Comparison of ENCODE assay signal across 1 cellular context in the genomic region with DNA sequence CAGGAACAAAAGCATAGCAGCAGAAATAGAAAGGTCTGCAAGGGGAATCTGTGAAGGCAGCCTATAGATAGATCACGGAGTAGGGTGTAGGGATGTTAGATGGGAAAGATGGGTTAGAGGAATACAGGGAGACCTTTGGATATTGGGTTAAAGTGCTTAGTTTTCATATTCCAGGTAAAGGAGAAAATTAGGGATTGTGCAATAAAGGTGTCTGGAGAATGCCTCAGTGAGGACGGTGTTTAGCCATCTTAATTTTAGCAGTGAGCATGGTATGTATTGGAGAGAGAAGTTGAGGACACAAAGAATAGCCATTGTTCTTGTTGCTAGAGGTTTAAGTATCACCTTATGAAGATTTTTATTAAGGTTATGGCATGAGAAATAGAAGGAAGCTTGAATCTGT.
TF ChIP-seq lines count a peak whose summit lies in the region.

No MANE protein-coding gene starts in this region.

TF ChIP-seq in GM23338, 12 proteins besides CTCF, POLR2A, EP300 and RAD21 (continued from another document):
- TF ChIP-seq, protein P1, sequence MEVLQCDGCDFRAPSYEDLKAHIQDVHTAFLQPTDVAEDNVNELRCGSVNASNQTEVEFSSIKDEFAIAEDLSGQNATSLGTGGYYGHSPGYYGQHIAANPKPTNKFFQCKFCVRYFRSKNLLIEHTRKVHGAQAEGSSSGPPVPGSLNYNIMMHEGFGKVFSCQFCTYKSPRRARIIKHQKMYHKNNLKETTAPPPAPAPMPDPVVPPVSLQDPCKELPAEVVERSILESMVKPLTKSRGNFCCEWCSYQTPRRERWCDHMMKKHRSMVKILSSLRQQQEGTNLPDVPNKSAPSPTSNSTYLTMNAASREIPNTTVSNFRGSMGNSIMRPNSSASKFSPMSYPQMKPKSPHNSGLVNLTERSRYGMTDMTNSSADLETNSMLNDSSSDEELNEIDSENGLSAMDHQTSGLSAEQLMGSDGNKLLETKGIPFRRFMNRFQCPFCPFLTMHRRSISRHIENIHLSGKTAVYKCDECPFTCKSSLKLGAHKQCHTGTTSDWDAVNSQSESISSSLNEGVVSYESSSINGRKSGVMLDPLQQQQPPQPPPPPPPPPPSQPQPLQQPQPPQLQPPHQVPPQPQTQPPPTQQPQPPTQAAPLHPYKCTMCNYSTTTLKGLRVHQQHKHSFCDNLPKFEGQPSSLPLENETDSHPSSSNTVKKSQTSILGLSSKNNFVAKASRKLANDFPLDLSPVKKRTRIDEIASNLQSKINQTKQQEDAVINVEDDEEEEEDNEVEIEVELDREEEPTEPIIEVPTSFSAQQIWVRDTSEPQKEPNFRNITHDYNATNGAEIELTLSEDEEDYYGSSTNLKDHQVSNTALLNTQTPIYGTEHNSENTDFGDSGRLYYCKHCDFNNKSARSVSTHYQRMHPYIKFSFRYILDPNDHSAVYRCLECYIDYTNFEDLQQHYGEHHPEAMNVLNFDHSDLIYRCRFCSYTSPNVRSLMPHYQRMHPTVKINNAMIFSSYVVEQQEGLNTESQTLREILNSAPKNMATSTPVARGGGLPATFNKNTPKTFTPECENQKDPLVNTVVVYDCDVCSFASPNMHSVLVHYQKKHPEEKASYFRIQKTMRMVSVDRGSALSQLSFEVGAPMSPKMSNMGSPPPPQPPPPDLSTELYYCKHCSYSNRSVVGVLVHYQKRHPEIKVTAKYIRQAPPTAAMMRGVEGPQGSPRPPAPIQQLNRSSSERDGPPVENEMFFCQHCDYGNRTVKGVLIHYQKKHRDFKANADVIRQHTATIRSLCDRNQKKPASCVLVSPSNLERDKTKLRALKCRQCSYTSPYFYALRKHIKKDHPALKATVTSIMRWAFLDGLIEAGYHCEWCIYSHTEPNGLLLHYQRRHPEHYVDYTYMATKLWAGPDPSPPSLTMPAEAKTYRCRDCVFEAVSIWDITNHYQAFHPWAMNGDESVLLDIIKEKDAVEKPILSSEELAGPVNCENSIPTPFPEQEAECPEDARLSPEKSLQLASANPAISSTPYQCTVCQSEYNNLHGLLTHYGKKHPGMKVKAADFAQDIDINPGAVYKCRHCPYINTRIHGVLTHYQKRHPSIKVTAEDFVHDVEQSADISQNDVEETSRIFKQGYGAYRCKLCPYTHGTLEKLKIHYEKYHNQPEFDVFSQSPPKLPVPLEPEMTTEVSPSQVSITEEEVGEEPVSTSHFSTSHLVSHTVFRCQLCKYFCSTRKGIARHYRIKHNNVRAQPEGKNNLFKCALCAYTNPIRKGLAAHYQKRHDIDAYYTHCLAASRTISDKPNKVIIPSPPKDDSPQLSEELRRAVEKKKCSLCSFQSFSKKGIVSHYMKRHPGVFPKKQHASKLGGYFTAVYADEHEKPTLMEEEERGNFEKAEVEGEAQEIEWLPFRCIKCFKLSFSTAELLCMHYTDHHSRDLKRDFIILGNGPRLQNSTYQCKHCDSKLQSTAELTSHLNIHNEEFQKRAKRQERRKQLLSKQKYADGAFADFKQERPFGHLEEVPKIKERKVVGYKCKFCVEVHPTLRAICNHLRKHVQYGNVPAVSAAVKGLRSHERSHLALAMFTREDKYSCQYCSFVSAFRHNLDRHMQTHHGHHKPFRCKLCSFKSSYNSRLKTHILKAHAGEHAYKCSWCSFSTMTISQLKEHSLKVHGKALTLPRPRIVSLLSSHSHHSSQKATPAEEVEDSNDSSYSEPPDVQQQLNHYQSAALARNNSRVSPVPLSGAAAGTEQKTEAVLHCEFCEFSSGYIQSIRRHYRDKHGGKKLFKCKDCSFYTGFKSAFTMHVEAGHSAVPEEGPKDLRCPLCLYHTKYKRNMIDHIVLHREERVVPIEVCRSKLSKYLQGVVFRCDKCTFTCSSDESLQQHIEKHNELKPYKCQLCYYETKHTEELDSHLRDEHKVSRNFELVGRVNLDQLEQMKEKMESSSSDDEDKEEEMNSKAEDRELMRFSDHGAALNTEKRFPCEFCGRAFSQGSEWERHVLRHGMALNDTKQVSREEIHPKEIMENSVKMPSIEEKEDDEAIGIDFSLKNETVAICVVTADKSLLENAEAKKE (CRISPR knock-in tag; IDR thresholded peaks at IDR 0.05) = no peak
- TF ChIP-seq EZH2 (IDR thresholded peaks at IDR 0.05; ENCODE audit: low read depth, unreplicated experiment) (no peak), POLR2AphosphoS5 (IDR thresholded peaks at IDR 0.05; ENCODE audit: low read depth) (no peak)
